2 cellular contexts compared by ENCODE assay signal in the genomic region with DNA sequence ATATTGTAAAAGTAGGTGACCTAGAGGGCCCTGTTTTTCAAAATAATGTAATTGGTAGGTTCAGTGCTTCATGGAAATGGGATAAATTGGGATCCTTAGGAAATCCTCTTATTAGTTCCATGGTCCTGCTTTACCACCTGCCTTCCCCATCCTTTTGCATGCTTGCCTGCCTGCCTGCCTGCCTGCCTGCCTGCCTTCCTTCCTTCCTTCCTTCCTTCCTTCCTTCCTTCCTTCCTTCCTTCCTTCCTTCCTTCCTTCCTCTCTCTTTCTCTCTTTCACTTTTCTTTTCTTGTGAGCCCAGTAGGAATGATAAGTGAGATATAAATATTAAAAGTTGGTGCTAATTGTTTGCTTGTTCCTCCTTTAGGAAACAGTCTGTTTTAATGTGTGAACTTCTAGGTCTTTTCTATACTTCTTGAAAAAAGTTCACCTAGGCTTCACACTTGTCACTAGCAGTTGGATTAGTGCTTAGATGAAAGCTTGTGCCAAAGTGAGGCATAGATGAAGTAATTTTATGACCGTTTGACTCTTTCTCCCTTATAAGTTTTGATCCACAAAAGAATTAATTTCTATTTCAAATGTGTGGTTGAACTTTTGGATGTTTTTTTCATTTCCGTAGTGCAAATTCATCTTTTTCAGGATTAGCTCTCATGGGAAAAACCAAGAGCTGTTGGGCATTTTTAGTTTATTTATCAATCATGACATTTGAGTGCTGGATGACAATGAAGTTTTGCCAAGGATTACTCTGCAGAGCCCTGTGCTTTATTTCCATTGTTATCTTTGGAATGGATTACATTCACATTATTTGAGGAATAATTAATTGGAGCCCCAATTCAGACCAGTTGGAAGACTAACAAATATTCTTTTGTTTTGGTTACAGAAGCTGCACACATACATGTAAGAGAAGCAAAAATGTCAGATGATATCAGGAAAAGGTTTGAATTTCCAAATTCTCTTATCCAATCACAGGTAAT.
A peak's percentile ranks its signal among the peaks of the same experiment; 100 is the strongest.
TF ChIP-seq lines count a peak whose summit lies in the region.

No MANE protein-coding gene starts in this region.

TF ChIP-seq in A549, 52 proteins besides CTCF, POLR2A, EP300 and RAD21:
- TF ChIP-seq NFE2L2 (conservative IDR thresholded peaks at IDR 0.05; ENCODE audit: low read length): no peak
- TF ChIP-seq ZFP36 (IDR thresholded peaks at IDR 0.05; ENCODE audit: borderline replicate concordance, partially characterized antibody): peak; percentile 23

TF ChIP-seq in endothelial cell of umbilical vein, 7 proteins besides CTCF, POLR2A, EP300 and RAD21:
- no peak for TF ChIP-seq JUN (IDR thresholded peaks at IDR 0.05; ENCODE audit: borderline replicate concordance, insufficient read depth, insufficient read length, low read depth)
- TF ChIP-seq MYC (IDR thresholded peaks at IDR 0.05; ENCODE audit: low read depth, low read length): no peak
- no peak for TF ChIP-seq POLR2AphosphoS5 (IDR thresholded peaks at IDR 0.05; ENCODE audit: insufficient read depth, low read depth, low read length)
- no peak for TF ChIP-seq GATA2 (IDR thresholded peaks at IDR 0.05; ENCODE audit: insufficient read depth, insufficient read length, low read depth, low read length)
- TF ChIP-seq FOS (IDR thresholded peaks at IDR 0.05; ENCODE audit: borderline replicate concordance, insufficient read depth, low read length): no peak
- TF ChIP-seq, protein P1, sequence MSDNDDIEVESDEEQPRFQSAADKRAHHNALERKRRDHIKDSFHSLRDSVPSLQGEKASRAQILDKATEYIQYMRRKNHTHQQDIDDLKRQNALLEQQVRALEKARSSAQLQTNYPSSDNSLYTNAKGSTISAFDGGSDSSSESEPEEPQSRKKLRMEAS (IDR thresholded peaks at IDR 0.05; ENCODE audit: insufficient read depth, insufficient read length): no peak
- TF ChIP-seq EZH2 (IDR thresholded peaks at IDR 0.05; ENCODE audit: borderline replicate concordance, low read depth, low read length, severe bottlenecking): no peak
